In the genomic region with DNA sequence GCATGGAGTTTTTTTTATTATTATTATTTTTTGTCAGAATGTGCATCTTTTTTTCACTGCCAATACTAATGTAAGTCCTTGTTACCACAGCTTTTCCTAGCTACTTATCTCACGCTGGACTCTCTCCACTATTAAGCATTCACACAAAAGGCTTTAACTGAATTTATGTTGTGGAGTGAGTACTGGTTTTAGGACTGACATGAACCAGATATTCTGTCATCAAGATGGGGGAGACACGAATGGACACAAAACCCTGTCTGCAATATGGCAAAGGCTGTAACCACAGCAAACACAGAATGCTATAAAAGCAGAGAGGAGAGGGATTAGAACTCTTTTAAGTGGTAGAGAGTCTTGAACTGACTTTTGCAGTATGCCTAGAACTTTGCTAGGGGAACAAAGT, we compare ENCODE assay signal across 17 cellular contexts.
"Had no signal": no experiment of that assay in that cellular context is flagged by ENCODE, and none has a peak within 500 bp of the region (broad histone marks: within the 10 kb centered on the region; RNA-seq: fewer than 3 reads in every experiment).

No MANE protein-coding gene starts in this region.

- H3K27ac Mint-ChIP-seq: activated CD4-positive, alpha-beta memory T cell treated with anti-CD3 and anti-CD28 coated beads, Interleukin-2, amount 10 ng/mL, durations not matched to agents 7 days and 5 days; activated naive CD4-positive, alpha-beta T cell treated with anti-CD3 and anti-CD28 coated beads, Interleukin-2, amount 50 U/mL, for 72 hours; stimulated activated naive CD8-positive, alpha-beta T cell treated with anti-CD3 and anti-CD28 coated beads, Interleukin-15, Interleukin-2, amounts not matched to agents 100 ng/mL and 50 ng/mL, for 24 hours; WTC11 had no signal

- H3K4me1 ChIP-seq: body of pancreas, colonic mucosa, pancreas, testis, upper lobe of right lung had no signal

- ATAC-seq: activated naive CD4-positive, alpha-beta T cell treated with anti-CD3 and anti-CD28 coated beads, Interleukin-2, amount 50 U/mL, for 72 hours; body of pancreas; pancreas; upper lobe of right lung; WTC11 had no signal

- DNase-seq: activated CD4-positive, alpha-beta memory T cell treated with anti-CD3 and anti-CD28 coated beads, Interleukin-2, amount 10 ng/mL, durations not matched to agents 7 days and 5 days; activated CD4-positive, alpha-beta T cell treated with anti-CD3 and anti-CD28 coated beads for 4 hours; activated gamma-delta T cell; activated T-cell treated with anti-CD3 and anti-CD28 coated beads, Interleukin-2, amount 50 U/mL, for 48 hours; amniotic stem cell; body of pancreas; central memory CD4-positive, alpha-beta T cell; colonic mucosa; midbrain; pancreas; T-helper 2 cell; testis; upper lobe of right lung had no signal

- H3K4me3 Mint-ChIP-seq: activated CD4-positive, alpha-beta memory T cell treated with anti-CD3 and anti-CD28 coated beads, Interleukin-2, amount 10 ng/mL, durations not matched to agents 7 days and 5 days; neural crest cell; stimulated activated naive CD8-positive, alpha-beta T cell treated with anti-CD3 and anti-CD28 coated beads, Interleukin-15, Interleukin-2, amounts not matched to agents 100 ng/mL and 50 ng/mL, for 24 hours; WTC11 had no signal

- H3K27ac ChIP-seq: body of pancreas, colonic mucosa, pancreas, testis, upper lobe of right lung had no signal

- H3K4me3 ChIP-seq: body of pancreas, colonic mucosa, pancreas, testis, upper lobe of right lung had no signal

- H3K27me3 Mint-ChIP-seq: activated CD4-positive, alpha-beta memory T cell treated with anti-CD3 and anti-CD28 coated beads, Interleukin-2, amount 10 ng/mL, durations not matched to agents 7 days and 5 days; stimulated activated naive CD8-positive, alpha-beta T cell treated with anti-CD3 and anti-CD28 coated beads, Interleukin-15, Interleukin-2, amounts not matched to agents 100 ng/mL and 50 ng/mL, for 24 hours had no signal

- H3K36me3 ChIP-seq: colonic mucosa, pancreas, upper lobe of right lung had no signal

- H3K27me3 ChIP-seq: body of pancreas, colonic mucosa, pancreas, testis, upper lobe of right lung had no signal

- H3K36me3 Mint-ChIP-seq: WTC11 had no signal

- H3K9me3 ChIP-seq: body of pancreas, colonic mucosa, pancreas, testis, upper lobe of right lung had no signal

- H3K9me3 Mint-ChIP-seq: activated CD4-positive, alpha-beta memory T cell treated with anti-CD3 and anti-CD28 coated beads, Interleukin-2, amount 10 ng/mL, durations not matched to agents 7 days and 5 days; WTC11 had no signal
